Comparison of ENCODE assay signal across 1 cellular context in the genomic region with DNA sequence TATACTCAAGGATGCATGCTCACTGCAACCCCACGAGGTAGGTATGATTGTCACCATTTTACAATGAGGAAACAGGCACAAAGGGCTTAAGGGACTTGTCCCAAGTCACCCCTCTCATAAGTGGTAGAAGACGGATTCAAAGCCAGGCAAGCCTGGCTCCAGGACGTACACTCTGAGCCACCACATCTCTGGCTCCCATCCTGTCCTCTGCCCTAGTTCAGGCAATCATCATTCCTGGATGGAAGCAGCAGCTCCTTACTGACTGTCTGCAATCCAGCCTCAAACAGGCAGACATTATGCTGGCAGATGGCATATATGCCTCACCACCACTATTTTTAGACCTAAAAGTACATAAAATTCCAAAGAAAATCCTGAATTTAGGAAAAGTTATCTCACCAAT.
TF ChIP-seq lines count a peak whose summit lies in the region.

No MANE protein-coding gene starts in this region.

TF ChIP-seq in GM23338, 12 proteins besides CTCF, POLR2A, EP300 and RAD21 (continued from another document):
- TF ChIP-seq, protein P1, sequence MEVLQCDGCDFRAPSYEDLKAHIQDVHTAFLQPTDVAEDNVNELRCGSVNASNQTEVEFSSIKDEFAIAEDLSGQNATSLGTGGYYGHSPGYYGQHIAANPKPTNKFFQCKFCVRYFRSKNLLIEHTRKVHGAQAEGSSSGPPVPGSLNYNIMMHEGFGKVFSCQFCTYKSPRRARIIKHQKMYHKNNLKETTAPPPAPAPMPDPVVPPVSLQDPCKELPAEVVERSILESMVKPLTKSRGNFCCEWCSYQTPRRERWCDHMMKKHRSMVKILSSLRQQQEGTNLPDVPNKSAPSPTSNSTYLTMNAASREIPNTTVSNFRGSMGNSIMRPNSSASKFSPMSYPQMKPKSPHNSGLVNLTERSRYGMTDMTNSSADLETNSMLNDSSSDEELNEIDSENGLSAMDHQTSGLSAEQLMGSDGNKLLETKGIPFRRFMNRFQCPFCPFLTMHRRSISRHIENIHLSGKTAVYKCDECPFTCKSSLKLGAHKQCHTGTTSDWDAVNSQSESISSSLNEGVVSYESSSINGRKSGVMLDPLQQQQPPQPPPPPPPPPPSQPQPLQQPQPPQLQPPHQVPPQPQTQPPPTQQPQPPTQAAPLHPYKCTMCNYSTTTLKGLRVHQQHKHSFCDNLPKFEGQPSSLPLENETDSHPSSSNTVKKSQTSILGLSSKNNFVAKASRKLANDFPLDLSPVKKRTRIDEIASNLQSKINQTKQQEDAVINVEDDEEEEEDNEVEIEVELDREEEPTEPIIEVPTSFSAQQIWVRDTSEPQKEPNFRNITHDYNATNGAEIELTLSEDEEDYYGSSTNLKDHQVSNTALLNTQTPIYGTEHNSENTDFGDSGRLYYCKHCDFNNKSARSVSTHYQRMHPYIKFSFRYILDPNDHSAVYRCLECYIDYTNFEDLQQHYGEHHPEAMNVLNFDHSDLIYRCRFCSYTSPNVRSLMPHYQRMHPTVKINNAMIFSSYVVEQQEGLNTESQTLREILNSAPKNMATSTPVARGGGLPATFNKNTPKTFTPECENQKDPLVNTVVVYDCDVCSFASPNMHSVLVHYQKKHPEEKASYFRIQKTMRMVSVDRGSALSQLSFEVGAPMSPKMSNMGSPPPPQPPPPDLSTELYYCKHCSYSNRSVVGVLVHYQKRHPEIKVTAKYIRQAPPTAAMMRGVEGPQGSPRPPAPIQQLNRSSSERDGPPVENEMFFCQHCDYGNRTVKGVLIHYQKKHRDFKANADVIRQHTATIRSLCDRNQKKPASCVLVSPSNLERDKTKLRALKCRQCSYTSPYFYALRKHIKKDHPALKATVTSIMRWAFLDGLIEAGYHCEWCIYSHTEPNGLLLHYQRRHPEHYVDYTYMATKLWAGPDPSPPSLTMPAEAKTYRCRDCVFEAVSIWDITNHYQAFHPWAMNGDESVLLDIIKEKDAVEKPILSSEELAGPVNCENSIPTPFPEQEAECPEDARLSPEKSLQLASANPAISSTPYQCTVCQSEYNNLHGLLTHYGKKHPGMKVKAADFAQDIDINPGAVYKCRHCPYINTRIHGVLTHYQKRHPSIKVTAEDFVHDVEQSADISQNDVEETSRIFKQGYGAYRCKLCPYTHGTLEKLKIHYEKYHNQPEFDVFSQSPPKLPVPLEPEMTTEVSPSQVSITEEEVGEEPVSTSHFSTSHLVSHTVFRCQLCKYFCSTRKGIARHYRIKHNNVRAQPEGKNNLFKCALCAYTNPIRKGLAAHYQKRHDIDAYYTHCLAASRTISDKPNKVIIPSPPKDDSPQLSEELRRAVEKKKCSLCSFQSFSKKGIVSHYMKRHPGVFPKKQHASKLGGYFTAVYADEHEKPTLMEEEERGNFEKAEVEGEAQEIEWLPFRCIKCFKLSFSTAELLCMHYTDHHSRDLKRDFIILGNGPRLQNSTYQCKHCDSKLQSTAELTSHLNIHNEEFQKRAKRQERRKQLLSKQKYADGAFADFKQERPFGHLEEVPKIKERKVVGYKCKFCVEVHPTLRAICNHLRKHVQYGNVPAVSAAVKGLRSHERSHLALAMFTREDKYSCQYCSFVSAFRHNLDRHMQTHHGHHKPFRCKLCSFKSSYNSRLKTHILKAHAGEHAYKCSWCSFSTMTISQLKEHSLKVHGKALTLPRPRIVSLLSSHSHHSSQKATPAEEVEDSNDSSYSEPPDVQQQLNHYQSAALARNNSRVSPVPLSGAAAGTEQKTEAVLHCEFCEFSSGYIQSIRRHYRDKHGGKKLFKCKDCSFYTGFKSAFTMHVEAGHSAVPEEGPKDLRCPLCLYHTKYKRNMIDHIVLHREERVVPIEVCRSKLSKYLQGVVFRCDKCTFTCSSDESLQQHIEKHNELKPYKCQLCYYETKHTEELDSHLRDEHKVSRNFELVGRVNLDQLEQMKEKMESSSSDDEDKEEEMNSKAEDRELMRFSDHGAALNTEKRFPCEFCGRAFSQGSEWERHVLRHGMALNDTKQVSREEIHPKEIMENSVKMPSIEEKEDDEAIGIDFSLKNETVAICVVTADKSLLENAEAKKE (CRISPR knock-in tag; IDR thresholded peaks at IDR 0.05), result no peak
- TF ChIP-seq, protein P2, sequence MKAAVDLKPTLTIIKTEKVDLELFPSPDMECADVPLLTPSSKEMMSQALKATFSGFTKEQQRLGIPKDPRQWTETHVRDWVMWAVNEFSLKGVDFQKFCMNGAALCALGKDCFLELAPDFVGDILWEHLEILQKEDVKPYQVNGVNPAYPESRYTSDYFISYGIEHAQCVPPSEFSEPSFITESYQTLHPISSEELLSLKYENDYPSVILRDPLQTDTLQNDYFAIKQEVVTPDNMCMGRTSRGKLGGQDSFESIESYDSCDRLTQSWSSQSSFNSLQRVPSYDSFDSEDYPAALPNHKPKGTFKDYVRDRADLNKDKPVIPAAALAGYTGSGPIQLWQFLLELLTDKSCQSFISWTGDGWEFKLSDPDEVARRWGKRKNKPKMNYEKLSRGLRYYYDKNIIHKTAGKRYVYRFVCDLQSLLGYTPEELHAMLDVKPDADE (IDR thresholded peaks at IDR 0.05), result no peak
